12 cellular contexts compared by ENCODE assay signal in the genomic region with DNA sequence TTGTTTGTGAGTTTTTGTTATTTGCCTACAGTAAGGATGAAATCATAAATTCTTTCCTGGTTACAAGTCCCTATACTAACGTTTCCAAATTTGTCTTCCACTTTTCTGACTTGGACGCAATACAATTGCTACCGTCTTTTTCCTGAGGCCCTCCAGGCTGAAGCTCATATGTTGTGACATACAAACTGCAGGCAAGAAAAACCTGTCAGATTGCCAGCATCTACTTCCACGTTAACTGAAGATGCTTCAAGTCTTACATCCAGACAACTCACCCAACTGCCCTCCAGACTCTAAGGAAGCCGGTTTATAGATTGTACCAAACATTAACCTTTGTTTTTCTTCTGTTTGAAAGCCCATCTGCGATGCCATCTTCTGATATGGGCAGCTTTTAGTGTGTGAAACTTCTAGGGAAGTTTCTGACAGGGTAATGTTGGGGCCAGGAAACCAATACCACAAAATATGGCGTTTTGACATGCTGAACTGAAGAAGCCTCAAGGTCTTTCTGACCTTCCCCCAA. TPM values are rescaled to one million over a fixed set of nuclear protein-coding genes. Genes with fewer than 3 reads are reported as not detected.
DNase-seq lines count a peak whose midpoint lies in the region; ATAC-seq and TF ChIP-seq lines count a peak whose summit lies in the region.
"Had no signal": no experiment of that assay in that cellular context is flagged by ENCODE, and none has a peak within 500 bp of the region (broad histone marks: within the 10 kb centered on the region; RNA-seq: fewer than 3 reads in every experiment).

No MANE protein-coding gene starts in this region.

- peak in 1 of 3 donors; percentile 15 for DNase-seq in CD4-positive, CD25-positive, alpha-beta regulatory T cell
- DNase-seq in GM23338 (ENCODE audit: low spot score), result no peak
- DNase-seq in SK-N-SH, result no peak
- DNase-seq in foreskin fibroblast, result peak; percentile 72 to 83
- DNase-seq in pons (ENCODE audit: low spot score), result no peak
- DNase-seq in stimulated activated CD4-positive, alpha-beta T cell treated with anti-CD3 and anti-CD28 coated beads, Interleukin-2, amount 100 ng/mL, for 24 hours, result no peak
- DNase-seq: H7, NCI-H1436, right cardiac atrium had no signal

- H3K9me3 Mint-ChIP-seq in CD4-positive, CD25-positive, alpha-beta regulatory T cell, result no peaks in the 10 kb centered on the region
- no peaks in the 10 kb centered on the region for H3K9me3 Mint-ChIP-seq in GM23338
- H3K9me3 Mint-ChIP-seq: brain had no signal

- H3K27me3 Mint-ChIP-seq in CD4-positive, CD25-positive, alpha-beta regulatory T cell, result peaks cover 10% of the 10 kb centered on the region
- H3K27me3 Mint-ChIP-seq in GM23338 (ENCODE audit: insufficient read depth, low read depth, poor library complexity), result peaks cover 7% of the 10 kb centered on the region
- H3K27me3 Mint-ChIP-seq: brain had no signal

- no peak for ATAC-seq in CD4-positive, CD25-positive, alpha-beta regulatory T cell (ENCODE audit: low read depth in 2 of 2)
- no peak for ATAC-seq in GM23338
- no peak for ATAC-seq in HG03135 (IDR thresholded peaks at IDR 0.05; ENCODE audit: unreplicated experiment)
- ATAC-seq in GM18873 (IDR thresholded peaks at IDR 0.05; ENCODE audit: low FRiP score, unreplicated experiment), result no peak
- ATAC-seq: right cardiac atrium had no signal

- POLR2A ChIA-PET in SK-N-SH (lab: Yijun Ruan, JAX), result no interaction called here

- H3K36me3 ChIP-seq in CD4-positive, CD25-positive, alpha-beta regulatory T cell (ENCODE audit: control insufficient read depth, insufficient read depth, low read length), result no peaks in the 10 kb centered on the region
- H3K36me3 ChIP-seq in GM23338 (ENCODE audit: insufficient read depth), result no peaks in the 10 kb centered on the region
- H3K36me3 ChIP-seq in SK-N-SH (replicated peaks in 1 of 2; ENCODE audit: control insufficient read depth in 1 of 2, insufficient read depth in 2 of 2, low read length in 1 of 2), result no peaks in the 10 kb centered on the region

- no peaks in the 10 kb centered on the region for H3K36me3 Mint-ChIP-seq in CD4-positive, CD25-positive, alpha-beta regulatory T cell
- no peaks in the 10 kb centered on the region for H3K36me3 Mint-ChIP-seq in GM23338 (ENCODE audit: low read depth)
- H3K36me3 Mint-ChIP-seq: brain had no signal

- H2AFZ ChIP-seq in GM23338 (peak overlapping the region; percentile 66; the same call in 1 of the 2 replicates), SK-N-SH (ENCODE audit: low read depth) (peak overlapping the region; percentile 44; the same call in 1 of the 2 replicates)

- H3K79me2 ChIP-seq in GM23338 (replicated peaks; ENCODE audit: insufficient read depth) (no peaks in the 10 kb centered on the region), SK-N-SH (ENCODE audit: insufficient read depth) (no peaks in the 10 kb centered on the region)

- H3K4me1 ChIP-seq in CD4-positive, CD25-positive, alpha-beta regulatory T cell (ENCODE audit: control insufficient read depth, insufficient read depth, low read length, poor library complexity, severe bottlenecking), result peaks cover 5% of the 10 kb centered on the region
- no peaks in the 10 kb centered on the region for H3K4me1 ChIP-seq in GM23338 (ENCODE audit: insufficient read depth)
- peaks cover 0 to 9% of the 10 kb centered on the region in 2 experiments; a peak in 1 of 4 replicates for H3K4me1 ChIP-seq in SK-N-SH (ENCODE audit: control insufficient read depth in 1 of 2, insufficient read depth in 2 of 2, low read depth in 1 of 2, low read length in 1 of 2)

- CTCF ChIA-PET in SK-N-SH (lab: Yijun Ruan, JAX), result interaction anchor here (0.8 to 2.1 kb wide), 3 partner anchors 22 to 26 kb away, joined by 3 to 5 read pairs (median 4); no protein-coding TSS in a partner anchor

- H3K27me3 ChIP-seq in CD4-positive, CD25-positive, alpha-beta regulatory T cell (ENCODE audit: control insufficient read depth, insufficient read depth, low read length), result no peaks in the 10 kb centered on the region
- no peaks in the 10 kb centered on the region for H3K27me3 ChIP-seq in GM23338 (ENCODE audit: insufficient read depth)
- H3K27me3 ChIP-seq in SK-N-SH (ENCODE audit: insufficient read depth), result no peaks in the 10 kb centered on the region

- WGBS in SK-N-SH (ENCODE audit: low lambda C conversion rate), result 47% methylated on average over 7 of the region's 7 CpGs

- H3K27ac Mint-ChIP-seq in CD4-positive, CD25-positive, alpha-beta regulatory T cell, result peak overlapping the region; percentile 4 to 67 (median 15)
- no peak overlapping the region for H3K27ac Mint-ChIP-seq in GM23338
- H3K27ac Mint-ChIP-seq: brain had no signal

- no peak for TF ChIP-seq CTCF in GM23338 (conservative IDR thresholded peaks at IDR 0.05; ENCODE audit: low read depth in 2 of 2)
- TF ChIP-seq CTCF in SK-N-SH (IDR thresholded peaks at IDR 0.05), result no peak
- TF ChIP-seq CTCF in foreskin fibroblast (IDR thresholded peaks at IDR 0.05; ENCODE audit: low read depth, low read length), result no peak

- no peaks in the 10 kb centered on the region for H3F3A ChIP-seq in GM23338 (replicated peaks; ENCODE audit: low read depth)
- H3F3A ChIP-seq in SK-N-SH (replicated peaks; ENCODE audit: insufficient read depth), result peaks cover 9% of the 10 kb centered on the region

- H4K20me1 ChIP-seq in GM23338 (replicated peaks; ENCODE audit: insufficient read depth) (no peaks in the 10 kb centered on the region), SK-N-SH (ENCODE audit: insufficient read depth) (no peaks in the 10 kb centered on the region)

- H3K9me3 ChIP-seq in CD4-positive, CD25-positive, alpha-beta regulatory T cell (ENCODE audit: control insufficient read depth in 2 of 2, low read length in 2 of 2), result no peaks in the 10 kb centered on the region
- no peaks in the 10 kb centered on the region for H3K9me3 ChIP-seq in SK-N-SH

- TF ChIP-seq RAD21 in SK-N-SH (IDR thresholded peaks at IDR 0.05; ENCODE audit: low read length), result no peak

- H3K27ac ChIP-seq in CD4-positive, CD25-positive, alpha-beta regulatory T cell (ENCODE audit: insufficient read depth, low read length, poor library complexity, severe bottlenecking), result no peak overlapping the region
- H3K27ac ChIP-seq in GM23338 (ENCODE audit: low read depth) (no peak overlapping the region), SK-N-SH (ENCODE audit: low read depth in 2 of 2, low read length in 1 of 2) (no peak overlapping the region; a peak in 1 of 4 replicates)

- H3K4me3 Mint-ChIP-seq in CD4-positive, CD25-positive, alpha-beta regulatory T cell, result no peak overlapping the region
- H3K4me3 Mint-ChIP-seq in GM23338, result no peak overlapping the region
- H3K4me3 Mint-ChIP-seq: brain had no signal

- no peak for TF ChIP-seq EP300 in SK-N-SH (IDR thresholded peaks at IDR 0.05; ENCODE audit: borderline replicate concordance in 1 of 2, low read depth in 1 of 2, low read length in 1 of 2)

- H3K4me1 Mint-ChIP-seq in CD4-positive, CD25-positive, alpha-beta regulatory T cell, result peaks cover 8 to 19% (median 13%) of the 10 kb centered on the region in 4 donors
- no peaks in the 10 kb centered on the region for H3K4me1 Mint-ChIP-seq in GM23338
- H3K4me1 Mint-ChIP-seq: brain had no signal

- H3K9ac ChIP-seq in SK-N-SH, result no peak overlapping the region

- H3K4me2 ChIP-seq in GM23338, result no peak overlapping the region
- 0 out of 2 replicates have a peak overlapping the region, but pooled peaks have one; percentile 2 for H3K4me2 ChIP-seq in SK-N-SH

- H3K9me2 ChIP-seq in GM23338 (ENCODE audit: insufficient read depth) (no peaks in the 10 kb centered on the region), SK-N-SH (no peaks in the 10 kb centered on the region)

- no peak overlapping the region for H3K4me3 ChIP-seq in CD4-positive, CD25-positive, alpha-beta regulatory T cell (ENCODE audit: low read depth, low read length)
- H3K4me3 ChIP-seq in GM23338 (no peak overlapping the region), SK-N-SH (ENCODE audit: low read depth in 2 of 2, low read length in 1 of 2) (no peak overlapping the region), foreskin fibroblast (ENCODE audit: low read depth in 1 of 2, low read length in 2 of 2) (no peak overlapping the region)

TF ChIP-seq in SK-N-SH, 30 proteins besides CTCF, POLR2A, EP300 and RAD21 (continues in another document):
- no peak for TF ChIP-seq MXI1 (IDR thresholded peaks at IDR 0.05; ENCODE audit: low read depth, low read length)
- no peak for TF ChIP-seq GABPA (IDR thresholded peaks at IDR 0.05; ENCODE audit: low read depth)
- TF ChIP-seq USF1 (IDR thresholded peaks at IDR 0.05; ENCODE audit: borderline replicate concordance, low read depth), result no peak
- no peak for TF ChIP-seq RCOR1 (IDR thresholded peaks at IDR 0.05; ENCODE audit: low read length)
- no peak for TF ChIP-seq RFX5 (IDR thresholded peaks at IDR 0.05; ENCODE audit: low read length)
- TF ChIP-seq TCF12 (IDR thresholded peaks at IDR 0.05), result peak; percentile 29; the same call in 1 of the 2 replicates
- no peak for TF ChIP-seq USF2 (IDR thresholded peaks at IDR 0.05; ENCODE audit: borderline replicate concordance, low read depth, low read length)
- 0 out of 2 replicates have a peak, but pooled peaks have one; percentile 31 for TF ChIP-seq JUND (IDR thresholded peaks at IDR 0.05)
- no peak for TF ChIP-seq EZH2phosphoT487 (IDR thresholded peaks at IDR 0.05; ENCODE audit: borderline replicate concordance, low read depth)
- TF ChIP-seq FOXM1 (IDR thresholded peaks at IDR 0.05; ENCODE audit: low read depth), result no peak

RNA-seq across cellular contexts. Expression of gene RNF11, which starts 21.4 kb away (rescaled TPM):
- total RNA-seq in CD4-positive, CD25-positive, alpha-beta regulatory T cell, result 66.5 TPM
- 10 to 100 TPM; 24.1 to 39.6 (median 34.6) TPM for polyA plus RNA-seq in CD4-positive, CD25-positive, alpha-beta regulatory T cell
- 43.0 and 48.6 TPM in 2 replicates for total RNA-seq in GM23338 (2014; rRNA removed; shearing (Covaris generic))
- polyA plus RNA-seq in GM23338 (2016; fragmentation: Nextera tagmentation; extraction: Ambion mirVana), result 22.3 and 23.7 TPM in 2 replicates
- 62.5 and 86.9 TPM in 2 replicates for polyA plus RNA-seq in SK-N-SH (2012; rRNA removed)
- 99.3 and 117 TPM in 2 replicates for polyA plus RNA-seq in SK-N-SH (2012; cell fraction: cytosol; rRNA removed)
- polyA plus RNA-seq in SK-N-SH (2012; cell fraction: nucleus; rRNA removed), result 12.2 and 27.3 TPM in 2 replicates

Comparison
In these comparisons a context has a peak if more than half of its experiments do, and no peak if none do; other contexts are left out.
1. DNase-seq: peak in foreskin fibroblast (2 of 2); none in GM23338 (single experiment), SK-N-SH (single experiment), pons (single experiment) and stimulated activated CD4-positive, alpha-beta T cell treated with anti-CD3 and anti-CD28 coated beads, Interleukin-2, amount 100 ng/mL, for 24 hours (0 of 2).